ENCODE assay signal across 31 cellular contexts in the genomic region with DNA sequence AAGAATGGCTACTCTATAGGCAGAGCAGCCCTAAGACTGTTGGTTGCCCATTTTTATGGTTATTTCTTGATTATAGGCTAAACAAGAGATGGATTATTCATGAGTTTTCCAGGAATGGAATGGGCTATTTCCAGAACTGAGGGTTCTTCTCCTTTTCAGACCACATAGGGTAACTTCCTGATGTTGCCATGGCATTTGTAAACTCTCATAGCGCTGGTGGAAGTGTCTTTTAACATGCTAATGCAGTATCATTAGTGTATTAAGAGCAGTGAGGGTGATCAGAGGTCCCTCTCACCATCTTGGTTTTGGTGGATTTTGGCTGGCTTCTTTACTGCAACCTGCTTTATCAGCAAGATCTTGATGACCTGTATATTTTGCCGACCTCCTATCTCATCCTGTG.
"Had no signal": no experiment of that assay in that cellular context is flagged by ENCODE, and none has a peak within 500 bp of the region (broad histone marks: within the 10 kb centered on the region; RNA-seq: fewer than 3 reads in every experiment).

No MANE protein-coding gene starts in this region.

- H3K27me3 Mint-ChIP-seq: activated CD4-positive, alpha-beta memory T cell treated with anti-CD3 and anti-CD28 coated beads, Interleukin-2, amount 10 ng/mL, durations not matched to agents 7 days and 5 days; activated CD4-positive, alpha-beta T cell treated with anti-CD3 and anti-CD28 coated beads for 36 hours; activated CD4-positive, alpha-beta T cell treated with anti-CD3 and anti-CD28 coated beads, Interleukin-2, amount 10 ng/mL, durations not matched to agents 7 days and 5 days; activated naive CD4-positive, alpha-beta T cell treated with anti-CD3 and anti-CD28 coated beads, Interleukin-2, amount 10 ng/mL, durations not matched to agents 7 days and 5 days; activated naive CD8-positive, alpha-beta T cell treated with anti-CD3 and anti-CD28 coated beads, Interleukin-2, amount 10 ng/mL, durations not matched to agents 7 days and 5 days; activated T-cell treated with anti-CD3 and anti-CD28 coated beads, Interleukin-2, amount 50 U/mL, for 24 hours; T-helper 17 cell had no signal

- H3K4me3 Mint-ChIP-seq: activated CD4-positive, alpha-beta memory T cell treated with anti-CD3 and anti-CD28 coated beads, Interleukin-2, amount 10 ng/mL, durations not matched to agents 7 days and 5 days; activated CD4-positive, alpha-beta T cell treated with anti-CD3 and anti-CD28 coated beads for 36 hours; activated CD4-positive, alpha-beta T cell treated with anti-CD3 and anti-CD28 coated beads, Interleukin-2, amount 10 ng/mL, durations not matched to agents 7 days and 5 days; activated naive CD4-positive, alpha-beta T cell treated with anti-CD3 and anti-CD28 coated beads, Interleukin-2, amount 10 ng/mL, durations not matched to agents 7 days and 5 days; activated naive CD8-positive, alpha-beta T cell treated with anti-CD3 and anti-CD28 coated beads, Interleukin-2, amount 10 ng/mL, durations not matched to agents 7 days and 5 days; activated T-cell treated with anti-CD3 and anti-CD28 coated beads, Interleukin-2, amount 50 U/mL, for 24 hours; activated T-cell treated with anti-CD3 and anti-CD28 coated beads, Interleukin-2, amount 50 U/mL, for 72 hours; brain; T-helper 17 cell; T-helper 2 cell treated with Interferon-gamma antibody and Interleukin-4, amounts not matched to agents 5 μg/mL and 100 μg/mL, for 36 hours had no signal

- DNase-seq: activated CD4-positive, alpha-beta memory T cell treated with anti-CD3 and anti-CD28 coated beads, Interleukin-2, amount 10 ng/mL, durations not matched to agents 7 days and 5 days; activated CD4-positive, alpha-beta T cell treated with anti-CD3 and anti-CD28 coated beads for 36 hours; activated CD4-positive, alpha-beta T cell treated with anti-CD3 and anti-CD28 coated beads, Interleukin-2, amount 10 ng/mL, durations not matched to agents 7 days and 5 days; activated CD4-positive, alpha-beta T cell treated with anti-CD3 and anti-CD28 coated beads, Interleukin-2, amount 50 U/mL, for 4 hours; activated CD4-positive, CD25-positive, alpha-beta regulatory T cell; activated CD4-positive, CD25-positive, alpha-beta regulatory T cell treated with anti-CD3 and anti-CD28 coated beads, Interleukin-2, amount 50 U/mL, for 72 hours; activated CD8-positive, alpha-beta memory T cell treated with anti-CD3 and anti-CD28 coated beads, Interleukin-2, amount 50 U/mL, for 48 hours; activated gamma-delta T cell; activated naive CD4-positive, alpha-beta T cell; activated naive CD4-positive, alpha-beta T cell treated with anti-CD3 and anti-CD28 coated beads, Interleukin-2, amount 10 ng/mL, durations not matched to agents 7 days and 5 days; activated naive CD8-positive, alpha-beta T cell treated with anti-CD3 and anti-CD28 coated beads, Interleukin-2, amount 10 ng/mL, durations not matched to agents 7 days and 5 days; activated T-cell treated with anti-CD3 and anti-CD28 coated beads for 4 hours; activated T-cell treated with anti-CD3 and anti-CD28 coated beads, Interleukin-2, amount 50 U/mL, for 24 hours; activated T-cell treated with anti-CD3 and anti-CD28 coated beads, Interleukin-2, amount 50 U/mL, for 72 hours; central memory CD4-positive, alpha-beta T cell; cerebellar nuclear complex; colonic mucosa; effector CD8-positive, alpha-beta T cell; esophagus squamous epithelium; foreskin melanocyte; T-helper 17 cell; T1000; WERI-Rb-1 had no signal

- H3K4me1 ChIP-seq: ascending aorta, breast epithelium, colonic mucosa, esophagus squamous epithelium, gastroesophageal sphincter had no signal

- H3K4me3 ChIP-seq: ascending aorta, breast epithelium, cardiac muscle cell, colonic mucosa, esophagus squamous epithelium, gastroesophageal sphincter had no signal

- H3K4me1 Mint-ChIP-seq: activated CD4-positive, alpha-beta memory T cell treated with anti-CD3 and anti-CD28 coated beads, Interleukin-2, amount 10 ng/mL, durations not matched to agents 7 days and 5 days; activated CD4-positive, alpha-beta T cell treated with anti-CD3 and anti-CD28 coated beads for 36 hours; activated CD4-positive, alpha-beta T cell treated with anti-CD3 and anti-CD28 coated beads, Interleukin-2, amount 10 ng/mL, durations not matched to agents 7 days and 5 days; activated naive CD4-positive, alpha-beta T cell treated with anti-CD3 and anti-CD28 coated beads, Interleukin-2, amount 10 ng/mL, durations not matched to agents 7 days and 5 days; activated naive CD8-positive, alpha-beta T cell treated with anti-CD3 and anti-CD28 coated beads, Interleukin-2, amount 10 ng/mL, durations not matched to agents 7 days and 5 days; brain; T-helper 17 cell had no signal

- H3K36me3 Mint-ChIP-seq: activated naive CD4-positive, alpha-beta T cell treated with anti-CD3 and anti-CD28 coated beads, Interleukin-2, amount 10 ng/mL, durations not matched to agents 7 days and 5 days; activated naive CD4-positive, alpha-beta T cell treated with anti-CD3 and anti-CD28 coated beads, Interleukin-2, amount 50 U/mL, for 72 hours; activated naive CD8-positive, alpha-beta T cell treated with anti-CD3 and anti-CD28 coated beads, Interleukin-2, amount 10 ng/mL, durations not matched to agents 7 days and 5 days; brain had no signal

- H3K9me3 ChIP-seq: ascending aorta, colonic mucosa, esophagus squamous epithelium had no signal

- H3K27ac Mint-ChIP-seq: activated CD4-positive, alpha-beta memory T cell treated with anti-CD3 and anti-CD28 coated beads, Interleukin-2, amount 10 ng/mL, durations not matched to agents 7 days and 5 days; activated CD4-positive, alpha-beta T cell treated with anti-CD3 and anti-CD28 coated beads for 36 hours; activated CD4-positive, alpha-beta T cell treated with anti-CD3 and anti-CD28 coated beads, Interleukin-2, amount 10 ng/mL, durations not matched to agents 7 days and 5 days; activated naive CD4-positive, alpha-beta T cell treated with anti-CD3 and anti-CD28 coated beads, Interleukin-2, amount 10 ng/mL, durations not matched to agents 7 days and 5 days; activated naive CD4-positive, alpha-beta T cell treated with anti-CD3 and anti-CD28 coated beads, Interleukin-2, amount 50 U/mL, for 72 hours; activated naive CD8-positive, alpha-beta T cell treated with anti-CD3 and anti-CD28 coated beads, Interleukin-2, amount 10 ng/mL, durations not matched to agents 7 days and 5 days; activated T-cell treated with anti-CD3 and anti-CD28 coated beads, Interleukin-2, amount 50 U/mL, for 24 hours; activated T-cell treated with anti-CD3 and anti-CD28 coated beads, Interleukin-2, amount 50 U/mL, for 72 hours; T-helper 17 cell; T-helper 2 cell treated with Interferon-gamma antibody and Interleukin-4, amounts not matched to agents 5 μg/mL and 100 μg/mL, for 36 hours had no signal

- H3K27ac ChIP-seq: ascending aorta, breast epithelium, cardiac muscle cell, colonic mucosa, epithelial cell of prostate, esophagus squamous epithelium, gastroesophageal sphincter, WERI-Rb-1 had no signal

- H3K36me3 ChIP-seq: ascending aorta, breast epithelium, cardiac muscle cell, colonic mucosa, esophagus squamous epithelium, gastroesophageal sphincter, WERI-Rb-1 had no signal

- H3K27me3 ChIP-seq: ascending aorta, breast epithelium, cardiac muscle cell, colonic mucosa, esophagus squamous epithelium, gastroesophageal sphincter had no signal
